8 cellular contexts compared by ENCODE assay signal in the genomic region with DNA sequence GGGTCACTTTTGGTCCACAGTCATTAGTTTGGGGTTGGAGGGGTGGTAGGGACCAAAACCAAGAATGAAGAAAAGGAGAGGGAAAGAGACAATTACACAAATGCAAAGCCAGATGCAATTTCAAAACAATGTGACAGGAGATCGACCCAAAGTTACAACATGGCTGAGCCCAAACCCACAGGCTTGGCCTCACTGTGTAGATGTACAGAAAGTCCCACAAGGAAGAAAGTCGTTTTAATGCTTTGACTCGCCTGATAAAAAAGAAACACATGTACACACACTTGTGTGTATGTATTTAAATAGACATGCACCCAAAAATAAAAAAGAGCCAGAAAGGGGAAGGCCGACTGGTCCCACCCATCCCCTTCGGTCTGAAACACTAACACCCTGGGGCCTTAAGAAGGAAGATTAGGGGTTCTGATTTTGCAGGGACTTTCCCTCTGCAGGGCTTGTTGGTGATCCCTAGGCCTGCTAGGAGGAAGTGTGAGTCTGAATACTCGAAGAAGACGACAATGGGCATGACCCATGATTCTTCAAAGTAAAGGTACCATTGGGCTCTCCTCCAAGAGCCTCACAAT.
DNase-seq lines count a peak whose midpoint lies in the region; ATAC-seq and TF ChIP-seq lines count a peak whose summit lies in the region.

No MANE protein-coding gene starts in this region.

- H3K9me3 ChIP-seq in lung (ENCODE audit: control insufficient read depth in 2 of 2, insufficient read depth in 1 of 2, low read length in 1 of 2) (no peaks in the 10 kb centered on the region), HAP-1 (no peaks in the 10 kb centered on the region)

- peak overlapping the region; percentile 41 to 81 for H3K27ac ChIP-seq in lung (ENCODE audit: low read depth in 1 of 2, low read length in 1 of 2)

- TF ChIP-seq CTCF in lung (IDR thresholded peaks at IDR 0.05; ENCODE audit: control extremely low read depth, extremely low read depth), result no peak

- in situ Hi-C loops in HAP-1 (cut with MboI; ENCODE audit: low sequenced_read_pairs), result no loop called here

- TF ChIP-seq POLR2A in erythroblast (IDR thresholded peaks at IDR 0.05; ENCODE audit: low read length), result no peak

- WGBS in lung, 2 donors, result 18 to 42% methylated on average over 7 of the region's 7 CpGs

- peak; percentile 54 to 74 for DNase-seq in NOMO-1 (lab: John Stamatoyannopoulos, UW; ENCODE audit: unreplicated experiment in 2 of 2)
- no peak for DNase-seq in lung (ENCODE audit: low spot score)
- DNase-seq in HAP-1 (ENCODE audit: low spot score in 2 of 2), result no peak
- no peak for DNase-seq in NCI-H146 (lab: John Stamatoyannopoulos, UW)
- DNase-seq in erythroblast (lab: John Stamatoyannopoulos, UW), result no peak
- no peak for DNase-seq in kidney glomerular epithelial cell (lab: John Stamatoyannopoulos, UW)

- H3K27me3 ChIP-seq in lung (ENCODE audit: control insufficient read depth, insufficient read depth), result no peaks in the 10 kb centered on the region
- H3K27me3 ChIP-seq in HAP-1 (ENCODE audit: low read depth), result no peaks in the 10 kb centered on the region

- ATAC-seq in GM18508 (IDR thresholded peaks at IDR 0.05; ENCODE audit: insufficient read depth, unreplicated experiment), result peak; percentile 56
- ATAC-seq in GM21723 (IDR thresholded peaks at IDR 0.05; ENCODE audit: unreplicated experiment), result peak; percentile 80
- no peak for ATAC-seq in lung (ENCODE audit: insufficient read depth, low FRiP score)

- H3K4me1 ChIP-seq in lung (ENCODE audit: control insufficient read depth in 2 of 2, insufficient read depth in 2 of 2, low read length in 2 of 2) (peaks cover 15 to 41% of the 10 kb centered on the region in 2 donors), HAP-1 (no peaks in the 10 kb centered on the region)

- H3K4me3 ChIP-seq in lung (no peak overlapping the region), HAP-1 (no peak overlapping the region)

- H3K36me3 ChIP-seq in lung (ENCODE audit: control insufficient read depth in 2 of 2, insufficient read depth in 2 of 2, low read length in 2 of 2) (peaks cover 22 to 30% of the 10 kb centered on the region in 2 donors), HAP-1 (replicated peaks) (no peaks in the 10 kb centered on the region; the same call in 1 of the 2 replicates)

Comparison
In these comparisons a context has a peak if more than half of its experiments do, and no peak if none do; other contexts are left out.
1. DNase-seq: peak in NOMO-1 (2 of 2); none in lung (single experiment), HAP-1 (0 of 2), NCI-H146 (single experiment), erythroblast (0 of 2) and kidney glomerular epithelial cell (single experiment).